Comparison of ENCODE assay signal across 9 cellular contexts in genomic region chr17:77145209-77145608, GRCh38. TPM values are rescaled to one million over a fixed set of nuclear protein-coding genes. Genes with fewer than 3 reads are reported as not detected.
A peak's percentile ranks its signal among the peaks of the same experiment; 100 is the strongest.
DNase-seq lines count a peak whose midpoint lies in the region; ATAC-seq and TF ChIP-seq lines count a peak whose summit lies in the region.
"Had no signal": no experiment of that assay in that cellular context is flagged by ENCODE, and none has a peak within 500 bp of the region (broad histone marks: within the 10 kb centered on the region; RNA-seq: fewer than 3 reads in every experiment).

No MANE protein-coding gene starts in this region.

- H2BK12ac ChIP-seq in H9 (ENCODE audit: insufficient read length, low read depth, low read length), result no peak overlapping the region

- no peaks in the 10 kb centered on the region for H3K9me3 ChIP-seq in H9 (ENCODE audit: control insufficient read depth, low read depth, low read length)
- no peaks in the 10 kb centered on the region for H3K9me3 ChIP-seq in smooth muscle cell (replicated peaks; ENCODE audit: low read depth)

- H3K9me3 Mint-ChIP-seq in H9, result no peaks in the 10 kb centered on the region
- H3K9me3 Mint-ChIP-seq in T-helper 2 cell treated with Interferon-gamma antibody and Interleukin-4, amounts not matched to agents 5 μg/mL and 100 μg/mL, for 36 hours, result no peaks in the 10 kb centered on the region

- H4K91ac ChIP-seq in H9 (ENCODE audit: insufficient read length, low read depth, low read length), result no peak overlapping the region

- ATAC-seq in GM18868 (IDR thresholded peaks at IDR 0.05; ENCODE audit: unreplicated experiment) (no peak), HG03460 (IDR thresholded peaks at IDR 0.05; ENCODE audit: unreplicated experiment) (no peak), GM19467 (IDR thresholded peaks at IDR 0.05; ENCODE audit: unreplicated experiment) (no peak)

- no peak overlapping the region for H2BK15ac ChIP-seq in H9 (ENCODE audit: low read depth, low read length)

- H2BK5ac ChIP-seq in H9 (ENCODE audit: insufficient read length, low read length), result no peak overlapping the region

- H3K56ac ChIP-seq in H9 (ENCODE audit: insufficient read length, low read depth, low read length), result no peak overlapping the region

- no CpG with 5 or more reads among the region's 3 CpGs for WGBS in H9 (ENCODE audit: extremely low coverage, insufficient read length, low lambda C conversion rate)
- 88% methylated on average over 3 of the region's 3 CpGs for WGBS in smooth muscle cell (ENCODE audit: low lambda C conversion rate)

- peaks cover 0 to 44% (median 34%) of the 10 kb centered on the region in 3 experiments; a peak in 5 of 7 replicates for H3K36me3 Mint-ChIP-seq in H9 (ENCODE audit: insufficient read depth in 1 of 3, low read depth in 3 of 3)
- peaks cover 60% of the 10 kb centered on the region for H3K36me3 Mint-ChIP-seq in T-helper 2 cell treated with Interferon-gamma antibody and Interleukin-4, amounts not matched to agents 5 μg/mL and 100 μg/mL, for 36 hours (ENCODE audit: low read depth)

- peaks cover 3% of the 10 kb centered on the region; the same call in 1 of the 2 replicates for H3K79me2 ChIP-seq in H9 (ENCODE audit: insufficient read depth, low read length)
- H3K79me2 ChIP-seq in smooth muscle cell (ENCODE audit: low read depth), result peaks cover 67% of the 10 kb centered on the region

- no peaks in the 10 kb centered on the region for H3K79me1 ChIP-seq in H9 (ENCODE audit: insufficient read depth, low read depth, low read length, poor library complexity, severe bottlenecking)

- DNase-seq in H9 (no peak), fibroblast of the aortic adventitia (ENCODE audit: low read depth) (no peak), smooth muscle cell (lab: John Stamatoyannopoulos, UW; ENCODE audit: unreplicated experiment) (no peak), SKM-1 (lab: John Stamatoyannopoulos, UW; ENCODE audit: unreplicated experiment) (no peak)
- no peak for DNase-seq in T-helper 2 cell treated with Interferon-gamma antibody and Interleukin-4, amounts not matched to agents 5 μg/mL and 100 μg/mL, for 36 hours (ENCODE audit: low spot score)
- DNase-seq: stimulated activated CD8-positive, alpha-beta memory T cell treated with anti-CD3 and anti-CD28 coated beads, Interleukin-4, amount 100 ng/mL, for 48 hours had no signal

- no peak overlapping the region for H3K27ac ChIP-seq in H9 (ENCODE audit: insufficient read length, low read depth, low read length)
- peak overlapping the region; percentile 62 for H3K27ac ChIP-seq in smooth muscle cell (ENCODE audit: low read depth)

- H3F3A ChIP-seq in smooth muscle cell (ENCODE audit: low read depth), result peaks cover under 1% of the 10 kb centered on the region

- no peak overlapping the region for H3K23ac ChIP-seq in H9 (ENCODE audit: insufficient read length, low read depth, low read length)

- H2BK120ac ChIP-seq in H9 (ENCODE audit: low read depth, low read length, poor library complexity, severe bottlenecking), result no peak overlapping the region

- no peak overlapping the region for H3K4ac ChIP-seq in H9 (ENCODE audit: low read depth, low read length)

- H2AFZ ChIP-seq in H9 (ENCODE audit: low read length), result no peak overlapping the region
- no peak overlapping the region for H2AFZ ChIP-seq in smooth muscle cell (ENCODE audit: low read depth)

- H4K5ac ChIP-seq in H9 (ENCODE audit: insufficient read length, low read depth, low read length), result no peak overlapping the region

- peak overlapping the region in 2 of 3 experiments; percentile 4 to 71; a peak in 1 of 7 replicates for H3K27ac Mint-ChIP-seq in H9
- peak overlapping the region; percentile 69 for H3K27ac Mint-ChIP-seq in T-helper 2 cell treated with Interferon-gamma antibody and Interleukin-4, amounts not matched to agents 5 μg/mL and 100 μg/mL, for 36 hours

- H2AK5ac ChIP-seq in H9 (ENCODE audit: insufficient read length, low read length), result no peak overlapping the region

- H3K4me1 ChIP-seq in H9 (ENCODE audit: insufficient read depth, low read length), result peaks cover 13% of the 10 kb centered on the region; the same call in 1 of the 2 replicates
- peaks cover 7% of the 10 kb centered on the region for H3K4me1 ChIP-seq in smooth muscle cell (ENCODE audit: low read depth)

- peaks cover 38 to 43% of the 10 kb centered on the region in 2 experiments for H3K4me1 Mint-ChIP-seq in H9
- peaks cover 45% of the 10 kb centered on the region for H3K4me1 Mint-ChIP-seq in T-helper 2 cell treated with Interferon-gamma antibody and Interleukin-4, amounts not matched to agents 5 μg/mL and 100 μg/mL, for 36 hours (ENCODE audit: low read depth)

- H4K20me1 ChIP-seq in H9 (ENCODE audit: control insufficient read depth, insufficient read depth, insufficient read length) (no peaks in the 10 kb centered on the region), smooth muscle cell (ENCODE audit: low read depth) (peaks cover 79% of the 10 kb centered on the region)

- H3K27me3 ChIP-seq in H9 (ENCODE audit: insufficient read depth, low read length) (no peaks in the 10 kb centered on the region), smooth muscle cell (ENCODE audit: low read depth) (no peaks in the 10 kb centered on the region)

- H3K4me3 Mint-ChIP-seq in H9, result no peak overlapping the region
- H3K4me3 Mint-ChIP-seq in T-helper 2 cell treated with Interferon-gamma antibody and Interleukin-4, amounts not matched to agents 5 μg/mL and 100 μg/mL, for 36 hours, result peak overlapping the region; percentile 43

- H3K14ac ChIP-seq in H9 (ENCODE audit: insufficient read depth, low read length), result no peak overlapping the region

- no peak overlapping the region for H3K9ac ChIP-seq in H9 (ENCODE audit: extremely low read depth, insufficient read length, low read length)
- H3K9ac ChIP-seq in smooth muscle cell (ENCODE audit: low read depth), result no peak overlapping the region

- TF ChIP-seq CTCF in H9 (conservative IDR thresholded peaks at IDR 0.05) (no peak), fibroblast of the aortic adventitia (IDR thresholded peaks at IDR 0.05; ENCODE audit: insufficient read depth, low read length) (no peak), smooth muscle cell (IDR thresholded peaks at IDR 0.05; ENCODE audit: borderline replicate concordance, insufficient read depth, poor library complexity, severe bottlenecking) (no peak)

- no peak overlapping the region for H4K8ac ChIP-seq in H9 (replicated peaks; ENCODE audit: insufficient read length, low read depth, low read length)

- peaks cover 4% of the 10 kb centered on the region for H3K23me2 ChIP-seq in H9 (ENCODE audit: insufficient read length, low read depth, low read length, poor library complexity, severe bottlenecking)

- no peak overlapping the region for H3K4me2 ChIP-seq in H9 (ENCODE audit: insufficient read depth, insufficient read length, low read length)
- H3K4me2 ChIP-seq in smooth muscle cell, result no peak overlapping the region

- no peak overlapping the region for H2BK20ac ChIP-seq in H9 (ENCODE audit: low read depth, low read length, poor library complexity, severe bottlenecking)

- no peak overlapping the region for H3K18ac ChIP-seq in H9 (ENCODE audit: insufficient read length, low read depth, low read length)

- H3K36me3 ChIP-seq in smooth muscle cell (ENCODE audit: low read depth), result no peaks in the 10 kb centered on the region

- peak overlapping the region; percentile 11 for H3K4me3 ChIP-seq in fibroblast of the aortic adventitia (ENCODE audit: low read depth, low read length)
- H3K4me3 ChIP-seq in smooth muscle cell, result no peak overlapping the region

- no peak overlapping the region for H3T11ph ChIP-seq in H9 (ENCODE audit: low read length)

- H3K27me3 Mint-ChIP-seq in H9 (ENCODE audit: low read depth), result no peaks in the 10 kb centered on the region
- H3K27me3 Mint-ChIP-seq in T-helper 2 cell treated with Interferon-gamma antibody and Interleukin-4, amounts not matched to agents 5 μg/mL and 100 μg/mL, for 36 hours (ENCODE audit: low read depth), result no peaks in the 10 kb centered on the region

RNA-seq across cellular contexts. Expression of gene SEC14L1, which starts 4.4 kb away (rescaled TPM):
- total RNA-seq in H9 (2021), result 58.6 and 62.1 TPM in 2 replicates
- total RNA-seq in fibroblast of the aortic adventitia (ENCODE audit: low replicate concordance), result 34.3 and 149 TPM in 2 replicates
- total RNA-seq in smooth muscle cell, result 24.3 and 25.1 TPM in 2 replicates
- 25.8 and 29.5 TPM in 2 replicates for polyA plus RNA-seq in smooth muscle cell
